Comparison of ENCODE assay signal across 17 cellular contexts in genomic region chr14:68000516-68000915, GRCh38.
DNase-seq lines count a peak whose midpoint lies in the region; ATAC-seq and TF ChIP-seq lines count a peak whose summit lies in the region.
"Had no signal": no experiment of that assay in that cellular context is flagged by ENCODE, and none has a peak within 500 bp of the region (broad histone marks: within the 10 kb centered on the region; RNA-seq: fewer than 3 reads in every experiment).

No MANE protein-coding gene starts in this region.

- no peak for TF ChIP-seq EP300 in suprapubic skin (IDR thresholded peaks at IDR 0.05)

- H3K4me3 ChIP-seq in mesenchymal stem cell (ENCODE audit: insufficient read depth in 1 of 2, low read depth in 1 of 2, low read length in 2 of 2) (peak overlapping the region in 1 of 2 experiments; percentile 64), suprapubic skin (no peak overlapping the region), lower leg skin (ENCODE audit: low read depth, poor library complexity, severe bottlenecking) (no peak overlapping the region)
- H3K4me3 ChIP-seq: tibial nerve had no signal

- no peak overlapping the region for H3K14ac ChIP-seq in mesenchymal stem cell (ENCODE audit: low read length in 2 of 2)

- intact Hi-C loops in lower leg skin (cut with DNase I; ENCODE audit: low total_unique reads) = no loop called here

- no peak overlapping the region for H2AK5ac ChIP-seq in mesenchymal stem cell (ENCODE audit: low read length, severe bottlenecking)

- H3K9me3 ChIP-seq in mesenchymal stem cell (ENCODE audit: control insufficient read depth, low read length) (no peaks in the 10 kb centered on the region), suprapubic skin (no peaks in the 10 kb centered on the region)

- no peaks in the 10 kb centered on the region for H3K27me3 Mint-ChIP-seq in brain
- no peaks in the 10 kb centered on the region for H3K27me3 Mint-ChIP-seq in stimulated activated naive CD8-positive, alpha-beta T cell treated with anti-CD3 and anti-CD28 coated beads, Interleukin-15, amount 100 ng/mL, for 72 hours

- H3K4me1 ChIP-seq in mesenchymal stem cell (ENCODE audit: control insufficient read depth, insufficient read depth, low read depth, low read length) (no peaks in the 10 kb centered on the region), suprapubic skin (peaks cover 18% of the 10 kb centered on the region)

- H3K79me1 ChIP-seq in mesenchymal stem cell (replicated peaks; ENCODE audit: low read length, poor library complexity, severe bottlenecking) = peaks cover 3% of the 10 kb centered on the region

- H3K9ac ChIP-seq in mesenchymal stem cell (ENCODE audit: low read length) = peak overlapping the region; percentile 88

- no peak overlapping the region for H2BK120ac ChIP-seq in mesenchymal stem cell (ENCODE audit: low read depth, low read length)

- H3K27ac ChIP-seq in mesenchymal stem cell (ENCODE audit: low read length, poor library complexity, severe bottlenecking) = peak overlapping the region; percentile 95
- H3K27ac ChIP-seq in suprapubic skin = peak overlapping the region; percentile 7

- H4K91ac ChIP-seq in mesenchymal stem cell (ENCODE audit: low read length) = no peak overlapping the region

- H3K9me3 Mint-ChIP-seq in brain = peaks cover 3 to 12% (median 9%) of the 10 kb centered on the region in 5 experiments
- H3K9me3 Mint-ChIP-seq in stimulated activated naive CD8-positive, alpha-beta T cell treated with anti-CD3 and anti-CD28 coated beads, Interleukin-15, amount 100 ng/mL, for 72 hours = peaks cover 0 to 6% of the 10 kb centered on the region in 2 donors
- H3K9me3 Mint-ChIP-seq: T-helper 1 cell treated with Interleukin-12 subunit alpha and Interleukin-12 subunit beta and Interleukin-4 antibody, amounts not matched to agents 30 μg/mL and 1 μg/mL, for 36 hours had no signal

- H2AFZ ChIP-seq in mesenchymal stem cell (ENCODE audit: low read depth, low read length) = no peak overlapping the region

- peak overlapping the region; percentile 51 for H2BK5ac ChIP-seq in mesenchymal stem cell (ENCODE audit: low read depth, low read length, poor library complexity, severe bottlenecking)

- H3K4ac ChIP-seq in mesenchymal stem cell (ENCODE audit: low read depth in 1 of 2, low read length in 2 of 2) = no peak overlapping the region

- peaks cover 12% of the 10 kb centered on the region for H3K36me3 Mint-ChIP-seq in brain

- peak overlapping the region in 2 of 5 experiments; percentile 27 to 28 for H3K4me3 Mint-ChIP-seq in brain
- no peak overlapping the region for H3K4me3 Mint-ChIP-seq in stimulated activated naive CD8-positive, alpha-beta T cell treated with anti-CD3 and anti-CD28 coated beads, Interleukin-15, amount 100 ng/mL, for 72 hours
- H3K4me3 Mint-ChIP-seq: activated CD8-positive, alpha-beta T cell treated with anti-CD3 and anti-CD28 coated beads, Interleukin-2, amount 10 ng/mL, durations not matched to agents 7 days and 5 days; activated naive CD8-positive, alpha-beta T cell treated with anti-CD3 and anti-CD28 coated beads, Interleukin-2, amount 10 ng/mL, durations not matched to agents 7 days and 5 days; activated T-cell treated with anti-CD3 and anti-CD28 coated beads, Interleukin-2, amount 50 U/mL, for 72 hours; T-helper 1 cell treated with Interleukin-12 subunit alpha and Interleukin-12 subunit beta and Interleukin-4 antibody, amounts not matched to agents 30 μg/mL and 1 μg/mL, for 36 hours had no signal

- no peak overlapping the region for H3K18ac ChIP-seq in mesenchymal stem cell (ENCODE audit: low read depth in 1 of 2, low read length in 2 of 2)

- DNase-seq in LHCN-M2 (ENCODE audit: low read depth) (peak; percentile 35), mesenchymal stem cell (peak; percentile 37), suprapubic skin (ENCODE audit: low spot score in 2 of 2) (no peak), lower leg skin (ENCODE audit: low spot score in 2 of 2) (no peak), NCI-H1436 (lab: John Stamatoyannopoulos, UW) (no peak)
- no peak for DNase-seq in stimulated activated naive CD8-positive, alpha-beta T cell treated with anti-CD3 and anti-CD28 coated beads, Interleukin-15, amount 100 ng/mL, for 72 hours
- no peak for DNase-seq in activated CD4-positive, alpha-beta T cell treated with anti-CD3 and anti-CD28 coated beads, Interleukin-2, amount 50 U/mL, for 48 hours
- DNase-seq: activated CD8-positive, alpha-beta T cell treated with anti-CD3 and anti-CD28 coated beads, Interleukin-2, amount 10 ng/mL, durations not matched to agents 7 days and 5 days; activated naive CD8-positive, alpha-beta T cell treated with anti-CD3 and anti-CD28 coated beads, Interleukin-2, amount 10 ng/mL, durations not matched to agents 7 days and 5 days; activated T-cell treated with anti-CD3 and anti-CD28 coated beads, Interleukin-2, amount 50 U/mL, for 72 hours; left cardiac atrium; NCI-H1417; stimulated activated CD4-positive, alpha-beta T cell treated with anti-CD3 and anti-CD28 coated beads, Interleukin-12 subunit alpha, Interleukin-12 subunit beta, amount 100 ng/mL, for 4 hours had no signal

- no peak overlapping the region for H4K8ac ChIP-seq in mesenchymal stem cell (ENCODE audit: low read length)

- WGBS in mesenchymal stem cell = 40% methylated on average over 1 of the region's 1 CpG
- 71% methylated on average over 1 of the region's 1 CpG for WGBS in suprapubic skin
- WGBS in lower leg skin, 2 donors = 58 to 61% methylated on average over 1 of the region's 1 CpG

- no peaks in the 10 kb centered on the region for H3K36me3 ChIP-seq in mesenchymal stem cell (ENCODE audit: control insufficient read depth in 1 of 2, insufficient read depth in 2 of 2, low read depth in 1 of 2, low read length in 2 of 2)
- H3K36me3 ChIP-seq in suprapubic skin = no peaks in the 10 kb centered on the region
- H3K36me3 ChIP-seq: tibial nerve had no signal

- H3K4me2 ChIP-seq in mesenchymal stem cell (ENCODE audit: low read length, poor library complexity, severe bottlenecking) = no peak overlapping the region

- H2BK12ac ChIP-seq in mesenchymal stem cell (ENCODE audit: low read length in 2 of 2) = no peak overlapping the region

- H3K23ac ChIP-seq in mesenchymal stem cell (ENCODE audit: low read length in 2 of 2) = no peak overlapping the region

- TF ChIP-seq CTCF in brain (conservative IDR thresholded peaks at IDR 0.05) = no peak
- TF ChIP-seq CTCF in suprapubic skin (IDR thresholded peaks at IDR 0.05) = no peak
- TF ChIP-seq CTCF in lower leg skin (IDR thresholded peaks at IDR 0.05) = no peak

- no peak overlapping the region for H2BK15ac ChIP-seq in mesenchymal stem cell (ENCODE audit: low read depth, poor library complexity, severe bottlenecking)

- H3K4me1 Mint-ChIP-seq in brain = peaks cover 24% of the 10 kb centered on the region
- H3K4me1 Mint-ChIP-seq in stimulated activated naive CD8-positive, alpha-beta T cell treated with anti-CD3 and anti-CD28 coated beads, Interleukin-15, amount 100 ng/mL, for 72 hours = no peaks in the 10 kb centered on the region
- H3K4me1 Mint-ChIP-seq: activated naive CD8-positive, alpha-beta T cell treated with anti-CD3 and anti-CD28 coated beads, Interleukin-2, amount 10 ng/mL, durations not matched to agents 7 days and 5 days had no signal

- H3K27me3 ChIP-seq in mesenchymal stem cell (ENCODE audit: control insufficient read depth in 1 of 2, insufficient read depth in 1 of 2, low read length in 2 of 2) (no peaks in the 10 kb centered on the region), suprapubic skin (no peaks in the 10 kb centered on the region)
- H3K27me3 ChIP-seq: tibial nerve had no signal

- peak overlapping the region in 3 of 5 experiments; percentile 56 to 78 (median 68) for H3K27ac Mint-ChIP-seq in brain
- H3K27ac Mint-ChIP-seq in stimulated activated naive CD8-positive, alpha-beta T cell treated with anti-CD3 and anti-CD28 coated beads, Interleukin-15, amount 100 ng/mL, for 72 hours = no peak overlapping the region
- H3K27ac Mint-ChIP-seq: activated CD8-positive, alpha-beta T cell treated with anti-CD3 and anti-CD28 coated beads, Interleukin-2, amount 10 ng/mL, durations not matched to agents 7 days and 5 days; activated naive CD8-positive, alpha-beta T cell treated with anti-CD3 and anti-CD28 coated beads, Interleukin-2, amount 10 ng/mL, durations not matched to agents 7 days and 5 days; activated T-cell treated with anti-CD3 and anti-CD28 coated beads, Interleukin-2, amount 50 U/mL, for 72 hours; T-helper 1 cell treated with Interleukin-12 subunit alpha and Interleukin-12 subunit beta and Interleukin-4 antibody, amounts not matched to agents 30 μg/mL and 1 μg/mL, for 36 hours had no signal

- TF ChIP-seq POLR2A in suprapubic skin (IDR thresholded peaks at IDR 0.05) (no peak), lower leg skin (IDR thresholded peaks at IDR 0.05) (no peak)

- ATAC-seq in stimulated activated naive CD8-positive, alpha-beta T cell treated with anti-CD3 and anti-CD28 coated beads, Interleukin-15, amount 100 ng/mL, for 72 hours = no peak
- ATAC-seq: activated CD8-positive, alpha-beta T cell treated with anti-CD3 and anti-CD28 coated beads, Interleukin-2, amount 10 ng/mL, durations not matched to agents 7 days and 5 days; activated T-cell treated with anti-CD3 and anti-CD28 coated beads, Interleukin-2, amount 50 U/mL, for 72 hours; Right ventricle myocardium inferior had no signal

Comparison
In these comparisons a context has a peak if more than half of its experiments do, and no peak if none do; other contexts are left out.
1. DNase-seq: peak in LHCN-M2 (single experiment) and mesenchymal stem cell (single experiment); none in suprapubic skin (0 of 2), lower leg skin (0 of 2), stimulated activated naive CD8-positive, alpha-beta T cell treated with anti-CD3 and anti-CD28 coated beads, Interleukin-15, amount 100 ng/mL, for 72 hours (0 of 2), NCI-H1436 (single experiment) and activated CD4-positive, alpha-beta T cell treated with anti-CD3 and anti-CD28 coated beads, Interleukin-2, amount 50 U/mL, for 48 hours (0 of 2).
2. H3K27ac Mint-ChIP-seq: peak in brain (3 of 5); none in stimulated activated naive CD8-positive, alpha-beta T cell treated with anti-CD3 and anti-CD28 coated beads, Interleukin-15, amount 100 ng/mL, for 72 hours (0 of 2).